In the genomic region with DNA sequence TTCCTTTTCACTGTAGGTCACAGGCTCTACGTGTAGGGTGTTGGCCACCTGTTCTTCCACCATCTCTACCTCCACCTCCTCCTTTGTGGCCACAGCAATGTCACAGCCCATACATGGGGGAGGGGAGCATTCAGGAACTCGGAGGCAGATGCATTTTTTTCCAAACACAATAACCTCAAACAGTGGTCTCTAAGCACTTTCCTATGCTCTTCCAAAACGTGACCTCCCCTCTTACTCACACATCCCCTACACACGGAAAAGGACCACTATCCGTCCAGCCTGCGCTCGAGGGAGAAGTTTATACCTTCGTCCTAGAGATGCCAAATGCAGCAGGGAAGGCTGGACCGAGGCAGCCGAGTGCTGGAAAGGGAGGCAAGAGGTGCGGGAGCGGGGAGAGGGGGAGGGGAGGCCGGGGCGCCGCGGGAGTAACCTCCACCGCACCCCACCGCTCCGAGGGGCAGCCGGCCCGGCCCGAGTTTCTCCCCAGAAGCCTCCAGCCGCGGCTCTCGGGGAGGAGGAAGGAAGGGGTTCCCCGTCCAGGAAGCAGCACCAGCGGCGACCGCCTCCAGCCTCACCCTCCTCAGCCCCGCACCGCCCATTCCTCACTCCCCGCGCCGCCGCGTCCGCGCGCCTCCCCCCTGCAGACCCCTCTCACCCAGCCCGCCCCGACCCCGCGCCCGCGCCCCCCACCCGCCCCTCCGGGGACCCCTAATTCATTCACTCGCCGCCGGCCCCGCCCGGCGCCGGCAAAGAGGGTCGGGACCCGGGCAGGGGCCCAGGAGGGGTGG, we compare ENCODE assay signal across 8 cellular contexts. TPM values are rescaled to one million over a fixed set of nuclear protein-coding genes. Genes with fewer than 3 reads are reported as not detected.
A peak's percentile ranks its signal among the peaks of the same experiment; 100 is the strongest.
DNase-seq lines count a peak whose midpoint lies in the region; TF ChIP-seq lines count a peak whose summit lies in the region.

No MANE protein-coding gene starts in this region.

- peaks cover 25% of the 10 kb centered on the region for H3K4me1 Mint-ChIP-seq in HFFc6 (ENCODE audit: low read depth)

- H3K36me3 Mint-ChIP-seq in HFFc6 (ENCODE audit: low read depth), result no peaks in the 10 kb centered on the region

- TF ChIP-seq CTCF in HFFc6 (IDR thresholded peaks at IDR 0.05), result no peak

- DNase-seq in HFFc6 (no peak), NCI-H146 treated with DMSO at 0.1 percent for 48 hours (lab: John Stamatoyannopoulos, UW; ENCODE audit: unreplicated experiment) (peak; percentile 30), lung microvascular endothelial cell (ENCODE audit: low read depth in 2 of 2) (peak; percentile 51 to 71), T1000 (lab: John Stamatoyannopoulos, UW) (no peak)
- DNase-seq in activated CD4-positive, alpha-beta T cell treated with anti-CD3 and anti-CD28 coated beads, Interleukin-2, amount 50 U/mL, for 48 hours, result peak; percentile 47 to 58
- DNase-seq in stimulated activated CD4-positive, alpha-beta T cell treated with anti-CD3 and anti-CD28 coated beads, TNF-alpha, amount 100 ng/mL, for 4 hours (ENCODE audit: low read depth in 3 of 3), result peak in 2 of 3 experiments; percentile 22 to 24

- H3K4me3 Mint-ChIP-seq in HFFc6, result peak overlapping the region; percentile 92

- peak overlapping the region; percentile 83 for H3K4me3 ChIP-seq in GM08714 (ENCODE audit: low read length)
- H3K4me3 ChIP-seq in duodenal mucosa (ENCODE audit: low read depth in 1 of 2, low read length in 2 of 2), result peak overlapping the region; percentile 70 to 96

- peak overlapping the region; percentile 88 for H3K27ac Mint-ChIP-seq in HFFc6

- H3K9me3 ChIP-seq in duodenal mucosa (ENCODE audit: control insufficient read depth in 1 of 2, low read length in 2 of 2), result no peaks in the 10 kb centered on the region

- peaks cover 4% of the 10 kb centered on the region for H3K27me3 Mint-ChIP-seq in HFFc6 (ENCODE audit: insufficient read depth)

- no peaks in the 10 kb centered on the region for H3K27me3 ChIP-seq in duodenal mucosa (ENCODE audit: control insufficient read depth in 1 of 2, insufficient read depth in 2 of 2, low read length in 2 of 2)

- H3K4me1 ChIP-seq in duodenal mucosa (ENCODE audit: control insufficient read depth in 1 of 2, insufficient read depth in 2 of 2, low read length in 2 of 2), result peaks cover 0 to under 1% of the 10 kb centered on the region in 2 donors

- peak overlapping the region; percentile 87 for H3K27ac ChIP-seq in duodenal mucosa (ENCODE audit: low read depth, low read length)

- H3K9ac ChIP-seq in duodenal mucosa (ENCODE audit: low read depth in 1 of 2, low read length in 2 of 2), result peak overlapping the region; percentile 40 to 88

- no peaks in the 10 kb centered on the region for H3K9me3 Mint-ChIP-seq in HFFc6

- H3K36me3 ChIP-seq in duodenal mucosa (ENCODE audit: control insufficient read depth in 1 of 2, insufficient read depth in 2 of 2, low read length in 2 of 2), result peaks cover 0 to under 1% of the 10 kb centered on the region in 2 donors

RNA-seq across cellular contexts. Expression of gene KRAS, which starts 0.6 kb away (rescaled TPM):
- total RNA-seq in HFFc6 (2021; fragmentation: NEBNext Ultra II Directional; extraction: Animal tissue kit (Norgen Biotek cat#: 25700)), result 10 to 100 TPM; 15.9 to 20.5 (median 18.0) TPM
- total RNA-seq in lung microvascular endothelial cell, result 22.0 and 34.9 TPM in 2 replicates

RNA-seq across cellular contexts. Expression of gene ETFRF1, which starts 55.1 kb away (rescaled TPM):
- 10 to 100 TPM; 19.1 to 29.2 (median 25.7) TPM for total RNA-seq in HFFc6 (2021; fragmentation: NEBNext Ultra II Directional; extraction: Animal tissue kit (Norgen Biotek cat#: 25700))
- 11.7 and 13.7 TPM in 2 replicates for total RNA-seq in lung microvascular endothelial cell

RNA-seq across cellular contexts. Expression of gene DNAI7, which starts 55.2 kb away (rescaled TPM):
- under 1 TPM in 4 of 6 experiments, not detected in 2; 0.16 to 0.48 (median 0.30) TPM for total RNA-seq in HFFc6 (2021; fragmentation: NEBNext Ultra II Directional; extraction: Animal tissue kit (Norgen Biotek cat#: 25700))
- not detected in 2 replicates for total RNA-seq in lung microvascular endothelial cell

Comparison
In these comparisons a context has a peak if more than half of its experiments do, and no peak if none do; other contexts are left out.
1. DNase-seq: peak in NCI-H146 treated with DMSO at 0.1 percent for 48 hours (single experiment), activated CD4-positive, alpha-beta T cell treated with anti-CD3 and anti-CD28 coated beads, Interleukin-2, amount 50 U/mL, for 48 hours (2 of 2), lung microvascular endothelial cell (2 of 2) and stimulated activated CD4-positive, alpha-beta T cell treated with anti-CD3 and anti-CD28 coated beads, TNF-alpha, amount 100 ng/mL, for 4 hours (2 of 3); none in HFFc6 (single experiment) and T1000 (single experiment).